In the genomic region with DNA sequence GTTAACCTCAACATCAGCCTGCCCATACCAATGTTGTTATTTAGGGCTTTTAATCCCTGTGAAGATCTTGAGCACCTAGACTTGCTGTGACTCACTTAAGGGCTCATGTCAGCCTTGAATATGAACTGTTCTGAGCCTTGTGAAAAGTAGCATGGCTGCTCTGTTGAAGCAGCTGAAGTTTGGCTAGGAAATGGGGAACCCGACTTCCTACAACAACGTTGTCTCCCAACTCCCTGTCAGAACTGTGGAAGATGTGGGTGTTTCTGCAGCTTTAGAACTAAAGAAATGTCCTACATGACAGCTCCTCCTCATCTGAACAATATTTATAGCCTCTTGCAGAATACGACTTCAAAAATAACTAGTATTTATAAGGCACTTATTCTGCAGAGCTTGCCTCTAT, we compare ENCODE assay signal across 20 cellular contexts. TPM values are rescaled to one million over a fixed set of nuclear protein-coding genes. Genes with fewer than 3 reads are reported as not detected.
"Had no signal": no experiment of that assay in that cellular context is flagged by ENCODE, and none has a peak within 500 bp of the region (broad histone marks: within the 10 kb centered on the region; RNA-seq: fewer than 3 reads in every experiment).

No MANE protein-coding gene starts in this region.

- H3K4me1 Mint-ChIP-seq: naive thymus-derived CD4-positive, alpha-beta T cell had no signal

- H3K36me3 ChIP-seq: esophagus muscularis mucosa, gastroesophageal sphincter, heart right ventricle, left lung, lower lobe of right lung had no signal

- H3K36me3 Mint-ChIP-seq: naive thymus-derived CD4-positive, alpha-beta T cell had no signal

- H3K4me3 Mint-ChIP-seq: effector memory CD8-positive, alpha-beta T cell; endodermal cell; naive thymus-derived CD4-positive, alpha-beta T cell had no signal

- H3K4me1 ChIP-seq: foreskin keratinocyte, left lung, lower lobe of right lung had no signal

- H3K9me3 Mint-ChIP-seq: effector memory CD8-positive, alpha-beta T cell; endodermal cell; naive thymus-derived CD4-positive, alpha-beta T cell had no signal

- ATAC-seq: effector memory CD8-positive, alpha-beta T cell; foreskin keratinocyte; gastroesophageal sphincter; heart right ventricle; left cardiac atrium; left lung; left ventricle myocardium superior; lower lobe of right lung; naive thymus-derived CD4-positive, alpha-beta T cell had no signal

- H3K9me3 ChIP-seq: esophagus muscularis mucosa, gastroesophageal sphincter, heart right ventricle, left lung, lower lobe of right lung had no signal

- H3K27me3 ChIP-seq: dorsolateral prefrontal cortex, esophagus muscularis mucosa, foreskin keratinocyte, gastroesophageal sphincter, heart right ventricle, left lung had no signal

- H3K27ac ChIP-seq: coronary artery, dorsolateral prefrontal cortex, epithelial cell of prostate, esophagus muscularis mucosa, foreskin keratinocyte, gastroesophageal sphincter, heart right ventricle, left lung, lower lobe of right lung had no signal

- DNase-seq: dermis blood vessel endothelial cell; dorsolateral prefrontal cortex; effector CD4-positive, alpha-beta T cell; effector memory CD8-positive, alpha-beta T cell; endodermal cell; erythroblast; foreskin keratinocyte; heart right ventricle; hypothalamus; left cardiac atrium; left lung; left ventricle myocardium superior; lower lobe of right lung; mesenchymal stem cell; midbrain; naive thymus-derived CD4-positive, alpha-beta T cell had no signal

- H3K27ac Mint-ChIP-seq: effector memory CD8-positive, alpha-beta T cell; endodermal cell; naive thymus-derived CD4-positive, alpha-beta T cell had no signal

- H3K4me3 ChIP-seq: coronary artery, dorsolateral prefrontal cortex, esophagus muscularis mucosa, gastroesophageal sphincter, heart right ventricle, left lung, lower lobe of right lung had no signal

RNA-seq across cellular contexts. Expression of a gene that starts 27.5 kb away (rescaled TPM):
- total RNA-seq: naive thymus-derived CD4-positive, alpha-beta T cell had no signal
- polyA plus RNA-seq: naive thymus-derived CD4-positive, alpha-beta T cell had no signal
